8 cellular contexts compared by ENCODE assay signal in genomic region chr1:156838972-156839371, GRCh38. TPM values are rescaled to one million over a fixed set of nuclear protein-coding genes. Genes with fewer than 3 reads are reported as not detected.
A peak's percentile ranks its signal among the peaks of the same experiment; 100 is the strongest.
DNase-seq lines count a peak whose midpoint lies in the region; ATAC-seq lines count a peak whose summit lies in the region.

No MANE protein-coding gene starts in this region.

- intact Hi-C loops in right cardiac atrium (cut with DNase I): loop anchor here in 1 of 4 donors (1.0 kb wide), 1 partner anchor 51 kb away; no protein-coding TSS in a partner anchor

- in situ Hi-C loops in G401 (cut with HindIII; ENCODE audit: low sequenced_read_pairs): no loop called here

- no peaks in the 10 kb centered on the region for H3K9me3 Mint-ChIP-seq in stimulated activated naive B cell treated with anti-CD40 and anti-IgM and Interleukin-4, amounts not matched to agents 10 μg/mL and 1 μg/mL and 100 μg/mL, for 72 hours

- peaks cover 6 to 14% of the 10 kb centered on the region in 2 donors for H3K4me1 Mint-ChIP-seq in stimulated activated naive B cell treated with anti-CD40 and anti-IgM and Interleukin-4, amounts not matched to agents 10 μg/mL and 1 μg/mL and 100 μg/mL, for 72 hours

- H3K27me3 ChIP-seq in right cardiac atrium (ENCODE audit: control insufficient read depth, insufficient read depth): no peaks in the 10 kb centered on the region

- 31% methylated on average over 7 of the region's 7 CpGs for WGBS in right cardiac atrium

- no peaks in the 10 kb centered on the region for H3K4me1 ChIP-seq in right cardiac atrium (ENCODE audit: control insufficient read depth, insufficient read depth, low read length)

- H3K4me3 ChIP-seq in right cardiac atrium (ENCODE audit: low read length): no peak overlapping the region

- H3K27me3 Mint-ChIP-seq in stimulated activated naive B cell treated with anti-CD40 and anti-IgM and Interleukin-4, amounts not matched to agents 10 μg/mL and 1 μg/mL and 100 μg/mL, for 72 hours: peaks cover 76 to 78% of the 10 kb centered on the region in 2 donors

- no peak overlapping the region for H3K27ac ChIP-seq in right cardiac atrium (ENCODE audit: low read length)

- no peaks in the 10 kb centered on the region for H3K9me3 ChIP-seq in right cardiac atrium (ENCODE audit: control insufficient read depth, low read length)

- ATAC-seq in right cardiac atrium: peak; percentile 32 to 37
- ATAC-seq in stimulated activated naive B cell treated with anti-CD40 and anti-IgM and Interleukin-4, amounts not matched to agents 10 μg/mL and 1 μg/mL and 100 μg/mL, for 72 hours (replicated peaks): peak; percentile 54 to 59

- DNase-seq in NCI-H345 (lab: John Stamatoyannopoulos, UW): peak; percentile 33
- DNase-seq in NCI-H345 treated with DMSO at 0.1 percent for 48 hours (lab: John Stamatoyannopoulos, UW; ENCODE audit: unreplicated experiment): no peak
- peak; percentile 29 for DNase-seq in NCI-H2227 treated with DMSO at 0.1 percent for 48 hours (lab: John Stamatoyannopoulos, UW)
- DNase-seq in activated naive CD4-positive, alpha-beta T cell treated with anti-CD3 and anti-CD28 coated beads, Interleukin-2, amount 50 U/mL, for 16 hours: peak; percentile 38
- DNase-seq in right cardiac atrium: no peak
- no peak for DNase-seq in stimulated activated naive B cell treated with anti-CD40 and anti-IgM and Interleukin-4, amounts not matched to agents 10 μg/mL and 1 μg/mL and 100 μg/mL, for 72 hours
- DNase-seq in G401 (ENCODE audit: low spot score): no peak
- no peak for DNase-seq in dedifferentiated amniotic fluid mesenchymal stem cell (ENCODE audit: extremely low spot score)

- H3K36me3 Mint-ChIP-seq in stimulated activated naive B cell treated with anti-CD40 and anti-IgM and Interleukin-4, amounts not matched to agents 10 μg/mL and 1 μg/mL and 100 μg/mL, for 72 hours: no peaks in the 10 kb centered on the region

- no peak overlapping the region for H3K27ac Mint-ChIP-seq in stimulated activated naive B cell treated with anti-CD40 and anti-IgM and Interleukin-4, amounts not matched to agents 10 μg/mL and 1 μg/mL and 100 μg/mL, for 72 hours

- H3K4me3 Mint-ChIP-seq in stimulated activated naive B cell treated with anti-CD40 and anti-IgM and Interleukin-4, amounts not matched to agents 10 μg/mL and 1 μg/mL and 100 μg/mL, for 72 hours: no peak overlapping the region

RNA-seq across cellular contexts. Expression of gene INSRR, which starts 19.9 kb away (rescaled TPM):
- under 1 TPM; 0.03 to 0.06 (median 0.06) TPM for total RNA-seq in right cardiac atrium
- 0.07 TPM for polyA plus RNA-seq in right cardiac atrium
- total RNA-seq in G401 (2014; rRNA removed; shearing (Covaris generic)): not detected in 2 replicates

RNA-seq across cellular contexts. Expression of gene NTRK1, which starts 21.7 kb away (rescaled TPM):
- 1 to 10 TPM; 1.3 to 4.2 (median 1.5) TPM for total RNA-seq in right cardiac atrium
- polyA plus RNA-seq in right cardiac atrium: 1.1 TPM
- 0.81 and 1.2 TPM in 2 replicates for total RNA-seq in G401 (2014; rRNA removed; shearing (Covaris generic))

RNA-seq across cellular contexts. Expression of gene SH2D2A, which starts 22.3 kb away (rescaled TPM):
- 1 to 10 TPM in 3 of 4 donors, under 1 TPM in 1; 0.93 to 6.3 (median 2.2) TPM for total RNA-seq in right cardiac atrium
- polyA plus RNA-seq in right cardiac atrium: 2.0 TPM
- 1.8 and 2.4 TPM in 2 replicates for total RNA-seq in G401 (2014; rRNA removed; shearing (Covaris generic))

RNA-seq across cellular contexts. Expression of gene PEAR1, which starts 54.5 kb away (rescaled TPM):
- 10 to 100 TPM in 1 of 4 donors, 1 to 10 TPM in 3; 6.6 to 10.3 (median 8.5) TPM for total RNA-seq in right cardiac atrium
- 6.9 TPM for polyA plus RNA-seq in right cardiac atrium
- total RNA-seq in G401 (2014; rRNA removed; shearing (Covaris generic)): 6.6 and 7.1 TPM in 2 replicates

Comparison
In these comparisons a context has a peak if more than half of its experiments do, and no peak if none do; other contexts are left out.
1. DNase-seq: peak in NCI-H345 (single experiment), NCI-H2227 treated with DMSO at 0.1 percent for 48 hours (single experiment) and activated naive CD4-positive, alpha-beta T cell treated with anti-CD3 and anti-CD28 coated beads, Interleukin-2, amount 50 U/mL, for 16 hours (single experiment); none in NCI-H345 treated with DMSO at 0.1 percent for 48 hours (single experiment), right cardiac atrium (0 of 3), stimulated activated naive B cell treated with anti-CD40 and anti-IgM and Interleukin-4, amounts not matched to agents 10 μg/mL and 1 μg/mL and 100 μg/mL, for 72 hours (single experiment), G401 (single experiment) and dedifferentiated amniotic fluid mesenchymal stem cell (single experiment).